1 cellular context compared by ENCODE assay signal in genomic region chr3:67640023-67640660, GRCh38.
TF ChIP-seq lines count a peak whose summit lies in the region.

No MANE protein-coding gene starts in this region.

TF ChIP-seq in HepG2, 621 proteins besides CTCF, POLR2A, EP300 and RAD21:
- TF ChIP-seq TRAFD1 (CRISPR knock-in tag; IDR thresholded peaks at IDR 0.05; ENCODE audit: borderline replicate concordance) (no peak), HNRNPUL1 (IDR thresholded peaks at IDR 0.05; ENCODE audit: low read depth, low read length) (no peak), PHF20 (CRISPR knock-in tag; IDR thresholded peaks at IDR 0.05) (no peak), CBX2 (IDR thresholded peaks at IDR 0.05; ENCODE audit: low read depth, low read length) (no peak), CBX2 (CRISPR knock-in tag; IDR thresholded peaks at IDR 0.05; ENCODE audit: low read depth) (no peak), TCF12 (IDR thresholded peaks at IDR 0.05) (no peak), TCF12 (CRISPR knock-in tag; IDR thresholded peaks at IDR 0.05) (no peak), ZNF431 (CRISPR knock-in tag; IDR thresholded peaks at IDR 0.05; ENCODE audit: borderline replicate concordance, low read depth) (no peak), ELF4 (CRISPR knock-in tag; IDR thresholded peaks at IDR 0.05; ENCODE audit: borderline replicate concordance) (no peak), GTF2F1 (IDR thresholded peaks at IDR 0.05; ENCODE audit: low read length) (no peak), MBNL3 (CRISPR knock-in tag; conservative IDR thresholded peaks at IDR 0.05) (no peak), HOXA3 (CRISPR knock-in tag; IDR thresholded peaks at IDR 0.05) (no peak), SIX4 (CRISPR knock-in tag; IDR thresholded peaks at IDR 0.05) (no peak), GATAD2A (CRISPR knock-in tag; IDR thresholded peaks at IDR 0.05) (no peak), ZNF296 (CRISPR knock-in tag; conservative IDR thresholded peaks at IDR 0.05) (no peak), ARNT2 (CRISPR knock-in tag; IDR thresholded peaks at IDR 0.05; ENCODE audit: low read depth) (no peak), POGK (CRISPR knock-in tag; conservative IDR thresholded peaks at IDR 0.05) (no peak), PRDM15 (CRISPR knock-in tag; IDR thresholded peaks at IDR 0.05) (no peak), RARG (CRISPR knock-in tag; IDR thresholded peaks at IDR 0.05; ENCODE audit: low read depth) (no peak), SRSF4 (IDR thresholded peaks at IDR 0.05; ENCODE audit: low read depth, low read length, poor library complexity, severe bottlenecking) (no peak), ZNF672 (CRISPR knock-in tag; IDR thresholded peaks at IDR 0.05) (no peak), ZNF546 (CRISPR knock-in tag; conservative IDR thresholded peaks at IDR 0.05) (no peak)
TF ChIP-seq in HepG2: peak in this region for 0.
